1 cellular context compared by ENCODE assay signal in the genomic region with DNA sequence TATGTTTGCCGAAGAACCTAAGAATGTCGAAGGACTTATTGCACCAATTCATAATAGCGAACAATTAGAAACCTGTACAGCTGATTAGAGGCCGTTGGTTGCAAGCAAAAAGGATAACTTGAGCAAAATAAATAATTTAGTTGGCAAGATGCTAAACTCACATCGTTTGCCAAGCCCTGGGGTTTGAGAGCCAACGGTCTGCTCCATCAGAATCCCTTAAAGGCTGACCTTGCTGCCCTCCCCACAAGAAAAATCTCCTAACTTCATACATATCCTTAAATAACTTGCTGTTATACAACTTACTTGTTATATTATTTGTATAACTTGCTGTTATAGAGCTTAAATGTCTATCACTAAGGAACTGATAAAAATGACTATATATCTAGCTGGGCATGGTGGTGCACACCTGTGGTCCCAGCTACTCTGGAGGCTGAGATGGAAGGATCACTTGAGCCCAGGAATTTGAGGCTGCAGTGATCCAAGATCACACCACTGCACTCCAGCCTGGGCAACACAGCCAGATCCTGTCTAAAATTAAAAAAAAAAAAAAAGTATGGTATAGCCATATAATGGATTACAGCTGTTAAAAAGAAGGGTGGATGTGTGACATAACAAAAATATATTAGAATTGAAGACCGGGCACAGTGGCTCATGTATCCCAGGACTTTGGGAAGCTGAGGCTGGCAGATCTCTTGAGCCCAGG.
A peak's percentile ranks its signal among the peaks of the same experiment; 100 is the strongest.
TF ChIP-seq lines count a peak whose summit lies in the region.

No MANE protein-coding gene starts in this region.

TF ChIP-seq in HCT116, 20 proteins besides CTCF, POLR2A, EP300 and RAD21:
- TF ChIP-seq POLR2AphosphoS5 (IDR thresholded peaks at IDR 0.05; ENCODE audit: low read depth, low read length) (peak; percentile 7; the same call in 1 of the 2 replicates), CEBPB (IDR thresholded peaks at IDR 0.05; ENCODE audit: low read depth) (no peak)
